ENCODE assay signal across 8 cellular contexts in genomic region chr16:78098544-78099371, GRCh38. TPM values are rescaled to one million over a fixed set of nuclear protein-coding genes. Genes with fewer than 3 reads are reported as not detected.
DNase-seq lines count a peak whose midpoint lies in the region; ATAC-seq and TF ChIP-seq lines count a peak whose summit lies in the region.

No MANE protein-coding gene starts in this region.

- no peaks in the 10 kb centered on the region for H3K9me3 ChIP-seq in naive thymus-derived CD4-positive, alpha-beta T cell (ENCODE audit: control insufficient read depth in 2 of 3, low read length in 3 of 3)

- peak overlapping the region; percentile 95 for H2AFZ ChIP-seq in KMS-11 (ENCODE audit: low read depth)

- H3K9me3 Mint-ChIP-seq in chondrocyte (ENCODE audit: low read depth): no peaks in the 10 kb centered on the region
- H3K9me3 Mint-ChIP-seq in naive thymus-derived CD4-positive, alpha-beta T cell: peaks cover 0 to 11% (median 0%) of the 10 kb centered on the region in 11 donors

- POLR2A ChIA-PET in BJ (lab: Charles Lee): no interaction called here
- POLR2A ChIA-PET in naive thymus-derived CD4-positive, alpha-beta T cell (lab: Charles Lee): interaction anchor here (1.2 kb wide), 1 partner anchor 908 kb away, joined by 3 read pairs; the partner anchor contains the start of gene MON1B

- H3K36me3 Mint-ChIP-seq in chondrocyte (ENCODE audit: low read depth): no peaks in the 10 kb centered on the region
- peaks cover 0 to 5% (median 0%) of the 10 kb centered on the region in 5 donors for H3K36me3 Mint-ChIP-seq in naive thymus-derived CD4-positive, alpha-beta T cell

- peak; percentile 24; the same call in 1 of the 2 replicates for TF ChIP-seq CTCF in BJ (IDR thresholded peaks at IDR 0.05; ENCODE audit: insufficient read depth, low read depth, low read length)
- no peak for TF ChIP-seq CTCF in KMS-11 (conservative IDR thresholded peaks at IDR 0.05; ENCODE audit: low read depth, low read length)
- no peak for TF ChIP-seq CTCF in chondrocyte (IDR thresholded peaks at IDR 0.05)

- no peaks in the 10 kb centered on the region for H4K20me1 ChIP-seq in KMS-11 (ENCODE audit: insufficient read depth)

- H3K27me3 Mint-ChIP-seq in chondrocyte (ENCODE audit: low read depth): peaks cover 9% of the 10 kb centered on the region
- H3K27me3 Mint-ChIP-seq in naive thymus-derived CD4-positive, alpha-beta T cell: peaks cover 0 to 12% (median 4%) of the 10 kb centered on the region in 5 donors

- peak overlapping the region; percentile 88 for H3K4me3 Mint-ChIP-seq in chondrocyte (ENCODE audit: unreplicated experiment)
- H3K4me3 Mint-ChIP-seq in naive thymus-derived CD4-positive, alpha-beta T cell: peak overlapping the region; percentile 80 to 94 (median 90)

- peaks cover 3% of the 10 kb centered on the region; the same call in 1 of the 2 replicates for H3K79me2 ChIP-seq in KMS-11 (ENCODE audit: insufficient read depth, low read depth)

- no peaks in the 10 kb centered on the region for H3K36me3 ChIP-seq in BJ (ENCODE audit: control insufficient read depth, insufficient read depth, low read length)
- H3K36me3 ChIP-seq in KMS-11 (ENCODE audit: insufficient read depth): no peaks in the 10 kb centered on the region
- peaks cover 0 to 4% (median 0%) of the 10 kb centered on the region in 3 experiments for H3K36me3 ChIP-seq in naive thymus-derived CD4-positive, alpha-beta T cell (ENCODE audit: control insufficient read depth in 2 of 3, insufficient read depth in 3 of 3, low read length in 3 of 3)

- no peak for DNase-seq in BJ (ENCODE audit: low read depth)
- DNase-seq in chondrocyte (ENCODE audit: low spot score): no peak
- DNase-seq in naive thymus-derived CD4-positive, alpha-beta T cell: no peak
- no peak for DNase-seq in activated CD8-positive, alpha-beta memory T cell treated with anti-CD3 and anti-CD28 coated beads for 24 hours
- no peak for DNase-seq in stimulated activated CD4-positive, alpha-beta T cell treated with anti-CD3 and anti-CD28 coated beads, Interleukin-4, amount 100 ng/mL, for 24 hours

- peaks cover 13% of the 10 kb centered on the region for H3K4me1 Mint-ChIP-seq in chondrocyte (ENCODE audit: low read depth)
- H3K4me1 Mint-ChIP-seq in naive thymus-derived CD4-positive, alpha-beta T cell: peaks cover 13 to 40% (median 27%) of the 10 kb centered on the region in 7 donors

- peak overlapping the region; percentile 21; the same call in 1 of the 2 replicates for H3K9ac ChIP-seq in KMS-11

- intact Hi-C loops in naive thymus-derived CD4-positive, alpha-beta T cell (cut with micrococcal nuclease): loop anchor here (1.0 to 10.0 kb wide), 11 partner anchors 24 to 1502 kb away; partner anchors contain the start of genes MAF (in 2 of the 2) and NUDT7 (in 2 of the 2)

- H3K27ac Mint-ChIP-seq in chondrocyte (ENCODE audit: unreplicated experiment): peak overlapping the region; percentile 91
- peak overlapping the region; percentile 81 to 96 (median 94) for H3K27ac Mint-ChIP-seq in naive thymus-derived CD4-positive, alpha-beta T cell

- H3K27ac ChIP-seq in KMS-11: peak overlapping the region; percentile 92
- peak overlapping the region; percentile 81 for H3K27ac ChIP-seq in naive thymus-derived CD4-positive, alpha-beta T cell (ENCODE audit: low read depth, low read length)

- no peaks in the 10 kb centered on the region for H3K27me3 ChIP-seq in BJ (ENCODE audit: control insufficient read depth, insufficient read depth, low read length)
- no peaks in the 10 kb centered on the region for H3K27me3 ChIP-seq in KMS-11 (ENCODE audit: insufficient read depth, low read depth)
- H3K27me3 ChIP-seq in naive thymus-derived CD4-positive, alpha-beta T cell (ENCODE audit: control insufficient read depth in 2 of 2, insufficient read depth in 2 of 2, low read length in 2 of 2): no peaks in the 10 kb centered on the region

- H3K4me3 ChIP-seq in BJ (ENCODE audit: low read depth, low read length) (peak overlapping the region; percentile 96), KMS-11 (IDR thresholded peaks at IDR 0.05; ENCODE audit: insufficient read depth, low read depth, low read length) (no peak overlapping the region)
- H3K4me3 ChIP-seq in naive thymus-derived CD4-positive, alpha-beta T cell (ENCODE audit: low read length): peak overlapping the region; percentile 99

- H3K4me2 ChIP-seq in KMS-11: peak overlapping the region; percentile 86

- H3K4me1 ChIP-seq in KMS-11 (ENCODE audit: low read depth, poor library complexity, severe bottlenecking): peaks cover 11% of the 10 kb centered on the region
- peaks cover 8 to 11% of the 10 kb centered on the region in 2 donors for H3K4me1 ChIP-seq in naive thymus-derived CD4-positive, alpha-beta T cell (ENCODE audit: control insufficient read depth in 2 of 2, insufficient read depth in 2 of 2, low read length in 2 of 2)

- ATAC-seq in naive thymus-derived CD4-positive, alpha-beta T cell: no peak
- ATAC-seq in HG03439 (IDR thresholded peaks at IDR 0.05; ENCODE audit: unreplicated experiment): no peak
- no peak for ATAC-seq in HG03442 (IDR thresholded peaks at IDR 0.05; ENCODE audit: unreplicated experiment)

- CTCF ChIA-PET in BJ (lab: Yijun Ruan, JAX): interaction anchor here (0.8 to 1.8 kb wide), 7 partner anchors 11 to 424 kb away, joined by 3 to 4 read pairs (median 3); no protein-coding TSS in a partner anchor
- CTCF ChIA-PET in naive thymus-derived CD4-positive, alpha-beta T cell (lab: Charles Lee): interaction anchor here (1.0 kb wide), 1 partner anchor 422 kb away, joined by 3 read pairs; no protein-coding TSS in a partner anchor

RNA-seq across cellular contexts. Expression of gene WWOX, which starts 0.7 kb away (rescaled TPM):
- 3.1 and 3.8 TPM in 2 replicates for polyA plus RNA-seq in BJ (2011; rRNA removed)
- polyA minus RNA-seq in BJ (2011; rRNA and poly(A)+ RNA removed): 2.4 and 4.8 TPM in 2 replicates
- 11.6 to 17.6 TPM (median 12.1 TPM) in 3 replicates for total RNA-seq in chondrocyte
- 10 to 100 TPM; 19.2 to 31.1 (median 26.1) TPM for total RNA-seq in naive thymus-derived CD4-positive, alpha-beta T cell
- 10 to 100 TPM; 13.8 to 16.8 TPM for polyA plus RNA-seq in naive thymus-derived CD4-positive, alpha-beta T cell
